In genomic region chr11:577611-577894, GRCh38 we compare ENCODE assay signal across 8 cellular contexts. TPM values are rescaled to one million over a fixed set of nuclear protein-coding genes. Genes with fewer than 3 reads are reported as not detected.
DNase-seq lines count a peak whose midpoint lies in the region; ATAC-seq, FAIRE-seq and TF ChIP-seq lines count a peak whose summit lies in the region.

No MANE protein-coding gene starts in this region.

- peaks cover 5% of the 10 kb centered on the region for H3K27me3 Mint-ChIP-seq in memory B cell

- peak overlapping the region; percentile 45 for H3K27ac Mint-ChIP-seq in memory B cell

- H3K4me3 Mint-ChIP-seq in memory B cell, result peak overlapping the region; percentile 82

- H3K27ac ChIP-seq in cardiac muscle cell, result peak overlapping the region; percentile 96
- peak overlapping the region; percentile 100; the same call in 2 of the 3 replicates for H3K27ac ChIP-seq in K562 (ENCODE audit: extremely low read depth, low read depth, low read length)
- H3K27ac ChIP-seq in upper lobe of left lung, result peak overlapping the region in 3 of 4 donors; percentile 92 to 97 (median 92)

- WGBS in K562 (ENCODE audit: insufficient coverage, low coverage, missing lambda C conversion rate), result 14% methylated on average over 6 of the region's 6 CpGs
- WGBS in upper lobe of left lung, 2 donors, result 54 to 93% methylated on average over 3 to 6 of the region's 6 CpGs

- TF ChIP-seq POLR2A in K562 (conservative IDR thresholded peaks at IDR 0.05), result no peak
- TF ChIP-seq POLR2A in upper lobe of left lung (IDR thresholded peaks at IDR 0.05), result no peak

- H3K79me2 ChIP-seq in K562 (ENCODE audit: control insufficient read depth, insufficient read depth, low read length), result peaks cover 78% of the 10 kb centered on the region

- ATAC-seq in K562 (no peak), memory B cell (ENCODE audit: low read depth) (no peak), upper lobe of left lung (ENCODE audit: low FRiP score in 2 of 2) (no peak), HG02840 (IDR thresholded peaks at IDR 0.05; ENCODE audit: low FRiP score, unreplicated experiment) (no peak), GM21717 (IDR thresholded peaks at IDR 0.05; ENCODE audit: unreplicated experiment) (no peak)

- in situ Hi-C loops in K562 (cut with MboI), result no loop called here

- no peak for TF ChIP-seq RAD21 in K562 (CRISPR knock-in tag; conservative IDR thresholded peaks at IDR 0.05 in 1 of 2, IDR thresholded peaks at IDR 0.05 in 1 of 2)

- H3K4me3 ChIP-seq in cardiac muscle cell, result peak overlapping the region; percentile 98
- peak overlapping the region; percentile 90 for H3K4me3 ChIP-seq in K562
- peak overlapping the region in 3 of 4 donors; percentile 80 to 96 (median 88) for H3K4me3 ChIP-seq in upper lobe of left lung

- no peaks in the 10 kb centered on the region for H3K9me3 Mint-ChIP-seq in memory B cell

- intact Hi-C loops in cardiac septum (cut with DNase I), result loop anchor here (5.0 kb wide), 1 partner anchor 40 kb away; the partner anchor contains the start of gene IRF7
- intact Hi-C loops in K562 (cut with micrococcal nuclease), result no loop called here

- H3K36me3 Mint-ChIP-seq in memory B cell, result peaks cover 5% of the 10 kb centered on the region

- no peak overlapping the region for H2AFZ ChIP-seq in K562 (ENCODE audit: low read depth, low read length)

- POLR2A ChIA-PET in K562 (lab: Yijun Ruan, JAX), result interaction anchor here (1.1 to 2.0 kb wide), 3 partner anchors 8 to 13 kb away, joined by 3 to 6 read pairs (median 5); no protein-coding TSS in a partner anchor

- H3K4me1 ChIP-seq in cardiac muscle cell (ENCODE audit: low read depth) (peaks cover 32% of the 10 kb centered on the region), K562 (replicated peaks in 1 of 2; ENCODE audit: control insufficient read depth in 2 of 2, insufficient read depth in 2 of 2, low read length in 2 of 2) (peaks cover 43 to 69% of the 10 kb centered on the region in 2 experiments), upper lobe of left lung (peaks cover 45 to 61% (median 54%) of the 10 kb centered on the region in 4 donors)

- DNase-seq in cardiac muscle cell (ENCODE audit: low read depth in 1 of 2, low spot score in 1 of 2) (no peak), cardiac septum (ENCODE audit: low spot score) (no peak), K562 (ENCODE audit: extremely low read depth in 1 of 4, low spot score in 3 of 4) (no peak), memory B cell (ENCODE audit: low spot score in 2 of 2) (no peak), upper lobe of left lung (peak in 1 of 2 donors; percentile 23), GOT3 (lab: John Stamatoyannopoulos, UW) (no peak)

- no peaks in the 10 kb centered on the region for H3K9me3 ChIP-seq in cardiac muscle cell (ENCODE audit: low read depth)
- H3K9me3 ChIP-seq in K562 (replicated peaks; ENCODE audit: control insufficient read depth, insufficient read depth, low read depth, low read length), result no peaks in the 10 kb centered on the region
- H3K9me3 ChIP-seq in upper lobe of left lung, result no peaks in the 10 kb centered on the region

- no peak for TF ChIP-seq CTCF in cardiac muscle cell (IDR thresholded peaks at IDR 0.05; ENCODE audit: low read depth, low read length)
- no peak for TF ChIP-seq CTCF in K562 (IDR thresholded peaks at IDR 0.05 in 2 of 3, conservative IDR thresholded peaks at IDR 0.05 in 1 of 3; ENCODE audit: insufficient read depth in 2 of 3, low read depth in 1 of 3, low read length in 3 of 3)
- no peak for TF ChIP-seq CTCF in upper lobe of left lung (IDR thresholded peaks at IDR 0.05)

- peak overlapping the region; percentile 97 to 100 for H3K9ac ChIP-seq in K562 (ENCODE audit: insufficient read depth in 1 of 2, low read depth in 2 of 2, low read length in 2 of 2)

- FAIRE-seq in K562 (lab: Jason Lieb, UNC), result no peak

- H3K4me2 ChIP-seq in K562 (ENCODE audit: insufficient read depth, low read length), result peak overlapping the region; percentile 97

- peaks cover 31% of the 10 kb centered on the region for H3K4me1 Mint-ChIP-seq in memory B cell

- TF ChIP-seq EP300 in K562 (IDR thresholded peaks at IDR 0.05; ENCODE audit: low read length) (no peak), upper lobe of left lung (IDR thresholded peaks at IDR 0.05) (no peak)

- H4K20me1 ChIP-seq in K562 (replicated peaks; ENCODE audit: control insufficient read depth, insufficient read depth, low read length), result peaks cover 43% of the 10 kb centered on the region

- CTCF ChIA-PET in K562 (lab: Yijun Ruan, JAX; ENCODE audit: low intra/inter-chr PET ratio), result no interaction called here

- H3K36me3 ChIP-seq in cardiac muscle cell, result no peaks in the 10 kb centered on the region
- peaks cover 48% of the 10 kb centered on the region; the same call in 2 of the 3 replicates for H3K36me3 ChIP-seq in K562 (ENCODE audit: control insufficient read depth, insufficient read depth, low read length)
- peaks cover 3 to 10% (median 6%) of the 10 kb centered on the region in 4 donors for H3K36me3 ChIP-seq in upper lobe of left lung

- H3K9me1 ChIP-seq in K562 (ENCODE audit: control insufficient read depth, insufficient read depth, low read length), result peaks cover 16% of the 10 kb centered on the region

- no peaks in the 10 kb centered on the region for H3K27me3 ChIP-seq in cardiac muscle cell
- H3K27me3 ChIP-seq in K562 (ENCODE audit: control insufficient read depth in 2 of 2, insufficient read depth in 2 of 2, low read length in 2 of 2), result no peaks in the 10 kb centered on the region
- no peaks in the 10 kb centered on the region for H3K27me3 ChIP-seq in upper lobe of left lung

- BruUV-seq in K562 (replicated peaks; lab: Mats Ljungman, UMichigan), result TSS peak; percentile 62

RNA-seq across cellular contexts. Expression of gene PHRF1, which starts 1.3 kb away (rescaled TPM):
- total RNA-seq in cardiac muscle cell, result 36.4 and 48.0 TPM in 2 replicates
- 17.8 and 22.8 TPM in 2 replicates for polyA plus RNA-seq in cardiac muscle cell
- total RNA-seq in cardiac septum, result 20.9 TPM
- 57.3 and 135 TPM in 2 replicates for total RNA-seq in K562 (2011; cell fraction: chromatin; rRNA removed; ENCODE audit: low replicate concordance)
- 56.1 and 60.9 TPM in 2 replicates for total RNA-seq in K562 (2011; cell fraction: nucleolus; rRNA removed)
- total RNA-seq in K562 (2011; cell fraction: nucleoplasm; rRNA removed), result 48.9 and 51.5 TPM in 2 replicates
- 20.4 and 28.6 TPM in 2 replicates for total RNA-seq in K562 (2014; rRNA removed)
- 4.2 and 4.9 TPM in 2 replicates for total RNA-seq in K562 (2014; rRNA removed; fragmentation: Illumina TruSeq; extraction: Trizol)
- total RNA-seq in K562 (2015; rRNA removed; fragmentation: Illumina TruSeq; extraction: Trizol), result 17.4 and 19.1 TPM in 2 replicates
- 34.5 and 37.2 TPM in 2 replicates for total RNA-seq in K562 (2021)
- 7.5 and 10.5 TPM in 2 replicates for polyA plus RNA-seq in K562 (2011; rRNA removed)
- polyA plus RNA-seq in K562 (2011; cell fraction: cytosol; rRNA removed), result 7.2 and 14.5 TPM in 2 replicates
- 27.6 and 43.0 TPM in 2 replicates for polyA plus RNA-seq in K562 (2011; cell fraction: nucleus; rRNA removed)
- 12.2 and 16.7 TPM in 2 replicates for polyA plus RNA-seq in K562 (2012)
- polyA plus RNA-seq in K562 (2014; fragmentation: Illumina TruSeq; extraction: Trizol), result 7.7 and 14.5 TPM in 2 replicates
- polyA plus RNA-seq in K562 (2014; fragmentation: Nextera tagmentation; extraction: Ambion mirVana), result under 1 TPM; 0.07 to 0.18 TPM
- 16.9 and 19.9 TPM in 2 replicates for polyA plus RNA-seq in K562 (2014; rRNA removed)
- polyA minus RNA-seq in K562 (2011; rRNA and poly(A)+ RNA removed), result 6.1 and 8.0 TPM in 2 replicates
- polyA minus RNA-seq in K562 (2011; cell fraction: cytosol; rRNA and poly(A)+ RNA removed), result 13.6 and 23.3 TPM in 2 replicates
- 15.5 and 20.1 TPM in 2 replicates for polyA minus RNA-seq in K562 (2011; cell fraction: nucleus; rRNA and poly(A)+ RNA removed)
- total RNA-seq in upper lobe of left lung, result 10 to 100 TPM; 25.7 to 93.2 (median 37.9) TPM

RNA-seq across cellular contexts. Expression of gene RASSF7, which starts 16.8 kb away (rescaled TPM):
- total RNA-seq in cardiac muscle cell (47.8 and 49.5 TPM in 2 replicates), cardiac septum (2.6 TPM), K562 (2014; rRNA removed) (45.2 and 50.3 TPM in 2 replicates), K562 (2014; rRNA removed; fragmentation: Illumina TruSeq; extraction: Trizol) (1.1 and 2.2 TPM in 2 replicates), K562 (2015; rRNA removed; fragmentation: Illumina TruSeq; extraction: Trizol) (16.2 and 18.6 TPM in 2 replicates), K562 (2021) (30.5 and 31.7 TPM in 2 replicates), upper lobe of left lung (100 to 1,000 TPM in 5 of 6 donors, 10 to 100 TPM in 1; 80.2 to 222 (median 129) TPM)
- polyA plus RNA-seq in cardiac muscle cell (49.6 and 66.7 TPM in 2 replicates), K562 (2011; rRNA removed) (19.8 and 30.3 TPM in 2 replicates), K562 (2014; fragmentation: Illumina TruSeq; extraction: Trizol) (3.0 and 17.0 TPM in 2 replicates), K562 (2014; fragmentation: Nextera tagmentation; extraction: Ambion mirVana) (under 1 TPM; 0.41 to 0.92 TPM), K562 (2014; rRNA removed) (44.3 and 52.7 TPM in 2 replicates)
- 15.6 and 50.0 TPM in 2 replicates for total RNA-seq in K562 (2011; cell fraction: chromatin; rRNA removed; ENCODE audit: low replicate concordance)
- 73.5 and 76.5 TPM in 2 replicates for total RNA-seq in K562 (2011; cell fraction: nucleolus; rRNA removed)
- 28.3 and 32.9 TPM in 2 replicates for total RNA-seq in K562 (2011; cell fraction: nucleoplasm; rRNA removed)
- polyA plus RNA-seq in K562 (2011; cell fraction: cytosol; rRNA removed), result 43.4 and 94.2 TPM in 2 replicates
- polyA plus RNA-seq in K562 (2011; cell fraction: nucleus; rRNA removed), result 170 and 239 TPM in 2 replicates
- 27.7 and 32.0 TPM in 2 replicates for polyA plus RNA-seq in K562 (2012)
- polyA minus RNA-seq in K562 (2011; rRNA and poly(A)+ RNA removed), result 2.7 and 4.7 TPM in 2 replicates
- polyA minus RNA-seq in K562 (2011; cell fraction: cytosol; rRNA and poly(A)+ RNA removed), result 10.8 and 13.3 TPM in 2 replicates
- 18.8 and 21.8 TPM in 2 replicates for polyA minus RNA-seq in K562 (2011; cell fraction: nucleus; rRNA and poly(A)+ RNA removed)

RNA-seq across cellular contexts. Expression of gene LMNTD2, which starts 17.0 kb away (rescaled TPM):
- total RNA-seq in cardiac muscle cell (12.3 and 21.1 TPM in 2 replicates), cardiac septum (0.40 TPM), K562 (2014; rRNA removed) (2.0 and 2.9 TPM in 2 replicates), K562 (2014; rRNA removed; fragmentation: Illumina TruSeq; extraction: Trizol) (0.19 TPM in 1 of 2 replicates, not detected in the other), K562 (2015; rRNA removed; fragmentation: Illumina TruSeq; extraction: Trizol) (0.98 and 1.1 TPM in 2 replicates), K562 (2021) (3.5 and 3.9 TPM in 2 replicates), upper lobe of left lung (10 to 100 TPM in 2 of 6 donors, 1 to 10 TPM in 4; 4.6 to 32.5 (median 6.7) TPM)
- polyA plus RNA-seq in cardiac muscle cell (18.4 and 18.8 TPM in 2 replicates), K562 (2011; rRNA removed) (1.1 and 2.8 TPM in 2 replicates), K562 (2014; fragmentation: Illumina TruSeq; extraction: Trizol) (0.48 and 0.98 TPM in 2 replicates), K562 (2014; fragmentation: Nextera tagmentation; extraction: Ambion mirVana) (not detected), K562 (2014; rRNA removed) (1.8 and 4.2 TPM in 2 replicates)
- total RNA-seq in K562 (2011; cell fraction: chromatin; rRNA removed; ENCODE audit: low replicate concordance), result 3.8 and 17.0 TPM in 2 replicates
- 10.9 and 14.7 TPM in 2 replicates for total RNA-seq in K562 (2011; cell fraction: nucleolus; rRNA removed)
- 6.7 and 8.2 TPM in 2 replicates for total RNA-seq in K562 (2011; cell fraction: nucleoplasm; rRNA removed)
- 1.3 and 3.2 TPM in 2 replicates for polyA plus RNA-seq in K562 (2011; cell fraction: cytosol; rRNA removed)
- polyA plus RNA-seq in K562 (2011; cell fraction: nucleus; rRNA removed), result 28.7 and 36.1 TPM in 2 replicates
- 3.2 and 9.3 TPM in 2 replicates for polyA plus RNA-seq in K562 (2012)
- polyA minus RNA-seq in K562 (2011; rRNA and poly(A)+ RNA removed), result 0.14 and 0.30 TPM in 2 replicates
- polyA minus RNA-seq in K562 (2011; cell fraction: cytosol; rRNA and poly(A)+ RNA removed), result 1.2 and 1.4 TPM in 2 replicates
- polyA minus RNA-seq in K562 (2011; cell fraction: nucleus; rRNA and poly(A)+ RNA removed), result 4.0 and 6.1 TPM in 2 replicates

RNA-seq across cellular contexts. Expression of gene IRF7, which starts 38.2 kb away (rescaled TPM):
- 17.7 and 24.7 TPM in 2 replicates for total RNA-seq in cardiac muscle cell
- 13.0 and 17.0 TPM in 2 replicates for polyA plus RNA-seq in cardiac muscle cell
- total RNA-seq in cardiac septum, result 9.7 TPM
- 3.7 and 21.2 TPM in 2 replicates for total RNA-seq in K562 (2011; cell fraction: chromatin; rRNA removed; ENCODE audit: low replicate concordance)
- 23.2 and 27.2 TPM in 2 replicates for total RNA-seq in K562 (2011; cell fraction: nucleolus; rRNA removed)
- 10.0 and 11.6 TPM in 2 replicates for total RNA-seq in K562 (2011; cell fraction: nucleoplasm; rRNA removed)
- total RNA-seq in K562 (2014; rRNA removed), result 3.7 and 8.3 TPM in 2 replicates
- total RNA-seq in K562 (2014; rRNA removed; fragmentation: Illumina TruSeq; extraction: Trizol), result 0.29 TPM in 1 of 2 replicates, not detected in the other
- 2.0 and 2.2 TPM in 2 replicates for total RNA-seq in K562 (2015; rRNA removed; fragmentation: Illumina TruSeq; extraction: Trizol)
- 6.5 and 7.6 TPM in 2 replicates for total RNA-seq in K562 (2021)
- polyA plus RNA-seq in K562 (2011; rRNA removed), result 1.8 and 3.5 TPM in 2 replicates
- 2.7 and 6.6 TPM in 2 replicates for polyA plus RNA-seq in K562 (2011; cell fraction: cytosol; rRNA removed)
- 21.3 and 30.3 TPM in 2 replicates for polyA plus RNA-seq in K562 (2011; cell fraction: nucleus; rRNA removed)
- polyA plus RNA-seq in K562 (2012), result 4.0 and 11.8 TPM in 2 replicates
- polyA plus RNA-seq in K562 (2014; fragmentation: Illumina TruSeq; extraction: Trizol), result 0.64 and 2.2 TPM in 2 replicates
- polyA plus RNA-seq in K562 (2014; fragmentation: Nextera tagmentation; extraction: Ambion mirVana), result under 1 TPM; 0.27 to 0.48 TPM
- polyA plus RNA-seq in K562 (2014; rRNA removed), result 3.8 and 7.4 TPM in 2 replicates
- 0.42 and 0.49 TPM in 2 replicates for polyA minus RNA-seq in K562 (2011; rRNA and poly(A)+ RNA removed)
- polyA minus RNA-seq in K562 (2011; cell fraction: cytosol; rRNA and poly(A)+ RNA removed), result 1.3 and 5.2 TPM in 2 replicates
- polyA minus RNA-seq in K562 (2011; cell fraction: nucleus; rRNA and poly(A)+ RNA removed), result 10.6 and 12.6 TPM in 2 replicates
- 100 to 1,000 TPM in 2 of 6 donors, 10 to 100 TPM in 4; 32.6 to 123 (median 56.2) TPM for total RNA-seq in upper lobe of left lung

RNA-seq across cellular contexts. Expression of gene LRRC56, which starts 40.2 kb away (rescaled TPM):
- total RNA-seq in cardiac muscle cell, result 2.6 and 4.5 TPM in 2 replicates
- polyA plus RNA-seq in cardiac muscle cell, result 2.5 and 3.4 TPM in 2 replicates
- total RNA-seq in cardiac septum, result 0.38 TPM
- total RNA-seq in K562 (2011; cell fraction: chromatin; rRNA removed; ENCODE audit: low replicate concordance), result 8.0 and 39.1 TPM in 2 replicates
- 24.1 and 24.3 TPM in 2 replicates for total RNA-seq in K562 (2011; cell fraction: nucleolus; rRNA removed)
- total RNA-seq in K562 (2011; cell fraction: nucleoplasm; rRNA removed), result 9.9 and 12.5 TPM in 2 replicates
- total RNA-seq in K562 (2014; rRNA removed), result 1.5 and 1.6 TPM in 2 replicates
- total RNA-seq in K562 (2014; rRNA removed; fragmentation: Illumina TruSeq; extraction: Trizol), result 0.13 and 0.22 TPM in 2 replicates
- total RNA-seq in K562 (2015; rRNA removed; fragmentation: Illumina TruSeq; extraction: Trizol), result 1.0 and 1.3 TPM in 2 replicates
- 3.4 and 4.5 TPM in 2 replicates for total RNA-seq in K562 (2021)
- polyA plus RNA-seq in K562 (2011; rRNA removed), result 1.0 and 1.6 TPM in 2 replicates
- polyA plus RNA-seq in K562 (2011; cell fraction: cytosol; rRNA removed), result 0.84 and 3.6 TPM in 2 replicates
- polyA plus RNA-seq in K562 (2011; cell fraction: nucleus; rRNA removed), result 11.6 and 26.8 TPM in 2 replicates
- 3.3 and 10.8 TPM in 2 replicates for polyA plus RNA-seq in K562 (2012)
- polyA plus RNA-seq in K562 (2014; fragmentation: Illumina TruSeq; extraction: Trizol), result 0.61 and 1.4 TPM in 2 replicates
- polyA plus RNA-seq in K562 (2014; fragmentation: Nextera tagmentation; extraction: Ambion mirVana), result under 1 TPM in 1 of 2 experiments, not detected in 1; 0.03 TPM
- 3.6 and 4.3 TPM in 2 replicates for polyA plus RNA-seq in K562 (2014; rRNA removed)
- 0.45 and 0.77 TPM in 2 replicates for polyA minus RNA-seq in K562 (2011; rRNA and poly(A)+ RNA removed)
- polyA minus RNA-seq in K562 (2011; cell fraction: cytosol; rRNA and poly(A)+ RNA removed), result 0.86 and 1.1 TPM in 2 replicates
- polyA minus RNA-seq in K562 (2011; cell fraction: nucleus; rRNA and poly(A)+ RNA removed), result 3.6 and 4.6 TPM in 2 replicates
- total RNA-seq in upper lobe of left lung, result 10 to 100 TPM in 1 of 6 donors, 1 to 10 TPM in 5; 3.5 to 11.5 (median 5.8) TPM
